Comparison of ENCODE assay signal across 8 cellular contexts in the genomic region with DNA sequence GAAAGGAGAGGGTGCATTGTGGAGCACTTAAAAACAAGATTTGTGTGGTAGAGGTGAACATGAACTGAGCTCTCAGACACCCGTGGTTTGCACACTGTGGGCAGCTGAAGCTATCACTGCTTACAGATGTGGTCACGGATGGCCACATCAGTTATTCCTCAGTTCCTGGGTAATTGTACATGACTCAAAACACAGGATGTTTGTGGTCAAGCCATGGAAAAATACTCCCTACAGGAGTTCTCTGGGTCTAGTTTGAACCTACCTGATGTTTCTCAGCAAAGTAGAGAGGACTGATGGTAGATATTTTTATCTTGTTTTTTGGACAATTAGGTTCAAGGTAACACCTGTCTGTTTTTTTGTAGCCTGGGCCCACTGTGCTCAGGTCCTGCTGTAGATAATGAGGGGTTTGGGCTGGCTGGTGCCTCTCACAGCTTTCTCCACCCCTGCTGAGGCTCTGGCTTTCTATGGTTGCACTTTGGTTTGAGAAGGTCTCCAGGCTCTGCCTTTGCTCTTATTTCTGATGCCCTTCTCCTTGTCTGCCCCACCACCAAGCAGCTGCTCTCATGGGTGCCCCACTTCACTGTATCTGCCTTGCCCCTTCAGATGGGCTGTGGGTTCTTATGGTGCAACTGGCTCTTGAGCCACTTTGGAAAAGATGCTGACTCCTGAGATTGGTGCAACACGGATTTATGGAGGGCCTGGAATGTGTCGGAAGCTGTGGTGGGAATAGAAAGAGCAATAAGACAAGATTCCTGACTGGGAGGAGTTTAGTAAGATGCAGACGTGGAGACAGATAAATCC. TPM values are rescaled to one million over a fixed set of nuclear protein-coding genes. Genes with fewer than 3 reads are reported as not detected.
DNase-seq lines count a peak whose midpoint lies in the region; FAIRE-seq and TF ChIP-seq lines count a peak whose summit lies in the region.

No MANE protein-coding gene starts in this region.

- H4K20me1 ChIP-seq in keratinocyte (ENCODE audit: control insufficient read depth, extremely low read depth, insufficient read depth, low read length) = peaks cover 7% of the 10 kb centered on the region

- no peaks in the 10 kb centered on the region for H3K9me3 Mint-ChIP-seq in activated T-cell treated with anti-CD3 and anti-CD28 coated beads, Interleukin-2, amount 50 U/mL, for 24 hours
- H3K9me3 Mint-ChIP-seq in progenitor cell of endocrine pancreas (ENCODE audit: low read depth) = peaks cover 4% of the 10 kb centered on the region

- H3K27ac ChIP-seq in ACC112 (ENCODE audit: low read depth, low read length) (peak overlapping the region; percentile 72), keratinocyte (ENCODE audit: control insufficient read depth, insufficient read depth, low read length) (peak overlapping the region; percentile 52), right atrium auricular region (no peak overlapping the region)

- FAIRE-seq in keratinocyte (lab: Jason Lieb, UNC) = peak; percentile 92

- H3K36me3 ChIP-seq in ACC112 (ENCODE audit: insufficient read depth, low read length) = peaks cover 9% of the 10 kb centered on the region
- H3K36me3 ChIP-seq in keratinocyte (ENCODE audit: control insufficient read depth in 2 of 2, extremely low read depth in 1 of 2, insufficient read depth in 2 of 2, low read length in 2 of 2) = peaks cover 41 to 66% of the 10 kb centered on the region in 2 experiments
- no peaks in the 10 kb centered on the region for H3K36me3 ChIP-seq in right atrium auricular region

- DNase-seq in NB4 (ENCODE audit: low read depth) (peak; percentile 80), keratinocyte (ENCODE audit: low read depth, low spot score) (peak; percentile 66), LoVo (ENCODE audit: low spot score) (no peak), amygdala (lab: John Stamatoyannopoulos, UW) (no peak), progenitor cell of endocrine pancreas (ENCODE audit: low spot score, unreplicated experiment) (no peak), right atrium auricular region (ENCODE audit: low spot score) (no peak)
- DNase-seq in activated T-cell treated with anti-CD3 and anti-CD28 coated beads, Interleukin-2, amount 50 U/mL, for 24 hours = peak; percentile 72

- TF ChIP-seq CTCF in NB4 (IDR thresholded peaks at IDR 0.05; ENCODE audit: low read depth, low read length) = no peak
- TF ChIP-seq CTCF in keratinocyte (optimal IDR thresholded peaks at IDR 0.05 in 1 of 3, IDR thresholded peaks at IDR 0.05 in 1 of 3, conservative IDR thresholded peaks at IDR 0.05 in 1 of 3; ENCODE audit: extremely low read depth in 1 of 3, insufficient read depth in 2 of 3, low read length in 3 of 3) = no peak
- TF ChIP-seq CTCF in progenitor cell of endocrine pancreas (IDR thresholded peaks at IDR 0.05; ENCODE audit: unreplicated experiment) = no peak
- TF ChIP-seq CTCF in right atrium auricular region (IDR thresholded peaks at IDR 0.05) = no peak

- peaks cover 2% of the 10 kb centered on the region for H3K9me1 ChIP-seq in keratinocyte (ENCODE audit: control insufficient read depth, extremely low read depth, insufficient read depth, low read length)

- no peaks in the 10 kb centered on the region for H3K79me2 ChIP-seq in ACC112 (ENCODE audit: control insufficient read depth, insufficient read depth, low read length, unreplicated experiment)
- H3K79me2 ChIP-seq in keratinocyte (ENCODE audit: control insufficient read depth, insufficient read depth, low read length) = peaks cover 51% of the 10 kb centered on the region

- H3K27me3 ChIP-seq in ACC112 (ENCODE audit: insufficient read depth, low read length) = no peaks in the 10 kb centered on the region
- H3K27me3 ChIP-seq in keratinocyte (ENCODE audit: control insufficient read depth, extremely low read depth, insufficient read depth, low read length) = no peaks in the 10 kb centered on the region
- H3K27me3 ChIP-seq in right atrium auricular region = no peaks in the 10 kb centered on the region

- dilution Hi-C loops in keratinocyte (cut with MboI; ENCODE audit: extremely low pct_ligation_motif_present, low sequenced_read_pairs) = no loop called here

- peak overlapping the region; percentile 10; the same call in 1 of the 2 replicates for H3K4me3 ChIP-seq in ACC112 (ENCODE audit: low read depth, low read length)
- H3K4me3 ChIP-seq in NB4 (ENCODE audit: low read depth, low read length) = no peak overlapping the region
- no peak overlapping the region for H3K4me3 ChIP-seq in keratinocyte (ENCODE audit: control insufficient read depth in 2 of 3, extremely low read depth in 1 of 3, insufficient read depth in 2 of 3, low read depth in 1 of 3, low read length in 3 of 3)
- no peak overlapping the region for H3K4me3 ChIP-seq in right atrium auricular region

- H2AFZ ChIP-seq in ACC112 (ENCODE audit: low read length, unreplicated experiment) = no peak overlapping the region
- H2AFZ ChIP-seq in keratinocyte (ENCODE audit: control insufficient read depth, low read length) = no peak overlapping the region

- H3K4me1 ChIP-seq in ACC112 (ENCODE audit: control insufficient read depth, insufficient read depth, low read length, unreplicated experiment) = peaks cover 22% of the 10 kb centered on the region
- peaks cover 20% of the 10 kb centered on the region for H3K4me1 ChIP-seq in keratinocyte (ENCODE audit: control insufficient read depth, extremely low read depth, insufficient read depth, low read length)
- no peaks in the 10 kb centered on the region for H3K4me1 ChIP-seq in right atrium auricular region

- H3K9ac ChIP-seq in keratinocyte (ENCODE audit: control insufficient read depth, extremely low read depth, insufficient read depth, low read length) = no peak overlapping the region

- H3K9me3 ChIP-seq in keratinocyte (ENCODE audit: control insufficient read depth, low read depth, low read length) (no peaks in the 10 kb centered on the region), right atrium auricular region (peaks cover 0 to 6% of the 10 kb centered on the region in 2 donors)

- no peak for TF ChIP-seq POLR2A in NB4 (IDR thresholded peaks at IDR 0.05; ENCODE audit: extremely low read depth, insufficient read length)

- H3K27me3 Mint-ChIP-seq in activated T-cell treated with anti-CD3 and anti-CD28 coated beads, Interleukin-2, amount 50 U/mL, for 24 hours = peaks cover 14% of the 10 kb centered on the region
- H3K27me3 Mint-ChIP-seq in progenitor cell of endocrine pancreas = no peaks in the 10 kb centered on the region

- H3K4me1 Mint-ChIP-seq in activated T-cell treated with anti-CD3 and anti-CD28 coated beads, Interleukin-2, amount 50 U/mL, for 24 hours (ENCODE audit: low read depth) = peaks cover 78% of the 10 kb centered on the region
- H3K4me1 Mint-ChIP-seq in progenitor cell of endocrine pancreas (ENCODE audit: low read depth) = no peaks in the 10 kb centered on the region

- H3K27ac Mint-ChIP-seq in activated T-cell treated with anti-CD3 and anti-CD28 coated beads, Interleukin-2, amount 50 U/mL, for 24 hours = peak overlapping the region; percentile 91
- H3K27ac Mint-ChIP-seq in progenitor cell of endocrine pancreas = no peak overlapping the region

- H3K4me2 ChIP-seq in keratinocyte (ENCODE audit: control insufficient read depth, extremely low read depth, insufficient read depth, low read depth, low read length) = peak overlapping the region; percentile 42

- H3K4me3 Mint-ChIP-seq in activated T-cell treated with anti-CD3 and anti-CD28 coated beads, Interleukin-2, amount 50 U/mL, for 24 hours = peak overlapping the region; percentile 11
- H3K4me3 Mint-ChIP-seq in progenitor cell of endocrine pancreas (ENCODE audit: low read depth) = no peak overlapping the region

- no peaks in the 10 kb centered on the region for H3K36me3 Mint-ChIP-seq in activated T-cell treated with anti-CD3 and anti-CD28 coated beads, Interleukin-2, amount 50 U/mL, for 24 hours (ENCODE audit: low read depth)
- H3K36me3 Mint-ChIP-seq in progenitor cell of endocrine pancreas (ENCODE audit: insufficient read depth) = peaks cover 7% of the 10 kb centered on the region

RNA-seq across cellular contexts. Expression of a gene that starts 40.1 kb away (rescaled TPM):
- 71.0 to 171 TPM (median 85.8 TPM) in 3 replicates for polyA plus RNA-seq in keratinocyte
- 25.6 TPM for polyA plus RNA-seq in keratinocyte (2011; ENCODE audit: low read depth)
- polyA plus RNA-seq in keratinocyte (2011; cell fraction: cytosol; rRNA removed) = 94.9 and 114 TPM in 2 replicates
- polyA plus RNA-seq in keratinocyte (2011; cell fraction: nucleus; rRNA removed) = 289 and 310 TPM in 2 replicates
- polyA plus RNA-seq in keratinocyte (2012; ENCODE audit: low replicate concordance) = 62.4 and 123 TPM in 2 replicates
- polyA minus RNA-seq in keratinocyte = 124 to 419 TPM (median 165 TPM) in 3 replicates
- polyA minus RNA-seq in keratinocyte (2011; cell fraction: cytosol; rRNA and poly(A)+ RNA removed) = 129 TPM
- polyA minus RNA-seq in keratinocyte (2011; cell fraction: nucleus; rRNA and poly(A)+ RNA removed) = 264 and 415 TPM in 2 replicates
- total RNA-seq in progenitor cell of endocrine pancreas = 10.1 and 15.3 TPM in 2 replicates
- 1 to 10 TPM in 1 of 2 donors, under 1 TPM in 1; 0.48 to 2.8 TPM for total RNA-seq in right atrium auricular region

Comparison
In these comparisons a context has a peak if more than half of its experiments do, and no peak if none do; other contexts are left out.
1. H3K27ac ChIP-seq: peak in ACC112 (single experiment) and keratinocyte (single experiment); none in right atrium auricular region (0 of 2).
2. DNase-seq: peak in NB4 (single experiment), activated T-cell treated with anti-CD3 and anti-CD28 coated beads, Interleukin-2, amount 50 U/mL, for 24 hours (single experiment) and keratinocyte (single experiment); none in LoVo (single experiment), amygdala (0 of 56), progenitor cell of endocrine pancreas (single experiment) and right atrium auricular region (single experiment).